29 cellular contexts compared by ENCODE assay signal in genomic region chr2:182298456-182298855, GRCh38.
"Had no signal": no experiment of that assay in that cellular context is flagged by ENCODE, and none has a peak within 500 bp of the region (broad histone marks: within the 10 kb centered on the region; RNA-seq: fewer than 3 reads in every experiment).

No MANE protein-coding gene starts in this region.

- DNase-seq: activated CD4-positive, alpha-beta memory T cell treated with anti-CD3 and anti-CD28 coated beads, Interleukin-2, amount 10 ng/mL, durations not matched to agents 7 days and 5 days; activated CD4-positive, alpha-beta T cell treated with anti-CD3 and anti-CD28 coated beads for 1 hour; activated CD4-positive, alpha-beta T cell treated with anti-CD3 and anti-CD28 coated beads for 36 hours; activated CD4-positive, alpha-beta T cell treated with anti-CD3 and anti-CD28 coated beads for 48 hours; activated CD4-positive, alpha-beta T cell treated with anti-CD3 and anti-CD28 coated beads, Interleukin-2, amount 10 ng/mL, durations not matched to agents 7 days and 5 days; activated CD4-positive, alpha-beta T cell treated with anti-CD3 and anti-CD28 coated beads, Interleukin-2, amount 50 U/mL, for 48 hours; activated CD4-positive, CD25-positive, alpha-beta regulatory T cell; activated CD8-positive, alpha-beta memory T cell treated with anti-CD3 and anti-CD28 coated beads for 24 hours; activated CD8-positive, alpha-beta memory T cell treated with anti-CD3 and anti-CD28 coated beads, Interleukin-2, amount 10 ng/mL, durations not matched to agents 7 days and 5 days; activated CD8-positive, alpha-beta memory T cell treated with anti-CD3 and anti-CD28 coated beads, Interleukin-2, amount 50 U/mL, for 48 hours; activated CD8-positive, alpha-beta T cell treated with anti-CD3 and anti-CD28 coated beads, Interleukin-2, amount 10 ng/mL, durations not matched to agents 7 days and 5 days; activated effector memory CD4-positive, alpha-beta T cell treated with Interleukin-2 at 50 U/mL for 16 hours; activated gamma-delta T cell; activated naive CD4-positive, alpha-beta T cell treated with anti-CD3 and anti-CD28 coated beads, Interleukin-2, amount 10 ng/mL, durations not matched to agents 7 days and 5 days; activated naive CD4-positive, alpha-beta T cell treated with Interleukin-2 at 50 U/mL for 16 hours; activated naive CD8-positive, alpha-beta T cell treated with anti-CD3 and anti-CD28 coated beads, Interleukin-2, amount 10 ng/mL, durations not matched to agents 7 days and 5 days; activated naive CD8-positive, alpha-beta T cell treated with anti-CD3 and anti-CD28 coated beads, Interleukin-2, amount 50 U/mL, for 24 hours; activated T-cell treated with anti-CD3 and anti-CD28 coated beads, Interleukin-2, amount 50 U/mL, for 24 hours; activated T-cell treated with anti-CD3 and anti-CD28 coated beads, Interleukin-2, amount 50 U/mL, for 48 hours; amygdala; anterior cingulate cortex; caudate nucleus; T-helper 17 cell had no signal

- FAIRE-seq: bronchial epithelial cell, colon, TTC549 had no signal

- H3K27me3 ChIP-seq: ascending aorta, cardiac muscle cell had no signal

- H3K36me3 ChIP-seq: ascending aorta, cardiac muscle cell had no signal

- H3K27ac ChIP-seq: ascending aorta, cardiac muscle cell, VCaP had no signal

- H3K9me3 ChIP-seq: ascending aorta had no signal

- H3K4me3 ChIP-seq: ascending aorta, cardiac muscle cell had no signal
